Comparison of ENCODE assay signal across 1 cellular context in the genomic region with DNA sequence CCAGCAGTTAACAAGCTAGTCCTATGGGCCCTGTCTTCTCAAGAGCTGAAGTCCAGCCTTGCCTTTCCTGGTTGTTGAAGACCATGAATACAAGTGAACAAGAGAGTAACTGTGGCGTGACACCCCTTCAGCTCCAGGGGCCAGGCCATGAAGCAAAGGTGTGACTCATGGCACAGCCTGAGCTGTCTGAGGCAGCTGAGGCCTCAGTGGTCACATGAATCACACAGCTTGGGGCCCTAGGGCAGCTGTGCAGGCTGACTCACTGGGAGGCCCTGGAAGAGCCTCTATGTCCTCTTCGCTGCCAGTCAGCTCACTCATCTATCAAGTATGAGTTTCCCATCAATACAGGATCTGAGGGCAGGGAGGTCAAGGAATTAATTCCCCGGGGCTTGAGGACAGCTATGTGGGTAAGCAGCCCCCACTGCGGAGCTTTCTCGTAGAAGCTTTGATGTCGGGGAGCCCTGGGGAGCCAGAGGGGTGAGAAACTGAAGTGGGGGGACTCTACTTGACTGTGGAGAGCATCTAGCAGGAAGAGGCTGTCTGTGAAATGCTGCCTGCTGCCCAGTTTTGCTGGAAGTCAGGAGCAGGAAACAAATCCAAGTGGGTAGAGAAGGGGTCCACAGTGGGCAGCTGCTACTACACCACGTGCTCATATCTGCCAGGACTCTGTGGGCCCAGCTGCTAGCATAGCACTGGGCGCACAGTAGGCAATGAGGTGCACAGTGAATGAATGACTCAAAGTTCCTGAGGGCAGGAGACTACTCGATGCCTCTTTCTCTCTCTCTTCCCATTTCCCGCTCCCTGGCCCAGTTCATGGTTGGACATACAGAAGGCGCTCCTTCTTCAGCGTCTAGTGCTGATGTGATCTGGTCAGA.
TF ChIP-seq lines count a peak whose summit lies in the region.

No MANE protein-coding gene starts in this region.

TF ChIP-seq in HepG2, 621 proteins besides CTCF, POLR2A, EP300 and RAD21 (continued from another document and continues in another):
- TF ChIP-seq, protein P1, sequence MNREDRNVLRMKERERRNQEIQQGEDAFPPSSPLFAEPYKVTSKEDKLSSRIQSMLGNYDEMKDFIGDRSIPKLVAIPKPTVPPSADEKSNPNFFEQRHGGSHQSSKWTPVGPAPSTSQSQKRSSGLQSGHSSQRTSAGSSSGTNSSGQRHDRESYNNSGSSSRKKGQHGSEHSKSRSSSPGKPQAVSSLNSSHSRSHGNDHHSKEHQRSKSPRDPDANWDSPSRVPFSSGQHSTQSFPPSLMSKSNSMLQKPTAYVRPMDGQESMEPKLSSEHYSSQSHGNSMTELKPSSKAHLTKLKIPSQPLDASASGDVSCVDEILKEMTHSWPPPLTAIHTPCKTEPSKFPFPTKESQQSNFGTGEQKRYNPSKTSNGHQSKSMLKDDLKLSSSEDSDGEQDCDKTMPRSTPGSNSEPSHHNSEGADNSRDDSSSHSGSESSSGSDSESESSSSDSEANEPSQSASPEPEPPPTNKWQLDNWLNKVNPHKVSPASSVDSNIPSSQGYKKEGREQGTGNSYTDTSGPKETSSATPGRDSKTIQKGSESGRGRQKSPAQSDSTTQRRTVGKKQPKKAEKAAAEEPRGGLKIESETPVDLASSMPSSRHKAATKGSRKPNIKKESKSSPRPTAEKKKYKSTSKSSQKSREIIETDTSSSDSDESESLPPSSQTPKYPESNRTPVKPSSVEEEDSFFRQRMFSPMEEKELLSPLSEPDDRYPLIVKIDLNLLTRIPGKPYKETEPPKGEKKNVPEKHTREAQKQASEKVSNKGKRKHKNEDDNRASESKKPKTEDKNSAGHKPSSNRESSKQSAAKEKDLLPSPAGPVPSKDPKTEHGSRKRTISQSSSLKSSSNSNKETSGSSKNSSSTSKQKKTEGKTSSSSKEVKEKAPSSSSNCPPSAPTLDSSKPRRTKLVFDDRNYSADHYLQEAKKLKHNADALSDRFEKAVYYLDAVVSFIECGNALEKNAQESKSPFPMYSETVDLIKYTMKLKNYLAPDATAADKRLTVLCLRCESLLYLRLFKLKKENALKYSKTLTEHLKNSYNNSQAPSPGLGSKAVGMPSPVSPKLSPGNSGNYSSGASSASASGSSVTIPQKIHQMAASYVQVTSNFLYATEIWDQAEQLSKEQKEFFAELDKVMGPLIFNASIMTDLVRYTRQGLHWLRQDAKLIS (CRISPR knock-in tag; IDR thresholded peaks at IDR 0.05) = peak; percentile 52; the same call in 1 of the 2 replicates
- TF ChIP-seq HES4 (CRISPR knock-in tag; IDR thresholded peaks at IDR 0.05; ENCODE audit: borderline replicate concordance) (peak; percentile 11; the same call in 1 of the 2 replicates), CREBL2 (CRISPR knock-in tag; IDR thresholded peaks at IDR 0.05; ENCODE audit: borderline replicate concordance) (no peak), TMF1 (CRISPR knock-in tag; IDR thresholded peaks at IDR 0.05; ENCODE audit: low read depth) (no peak), RELA (CRISPR knock-in tag; IDR thresholded peaks at IDR 0.05) (0 out of 2 replicates have a peak, but pooled peaks have one; percentile 18), ARID2 (CRISPR knock-in tag; IDR thresholded peaks at IDR 0.05; ENCODE audit: borderline replicate concordance) (no peak), HNRNPUL1 (IDR thresholded peaks at IDR 0.05; ENCODE audit: low read depth, low read length) (no peak), ETV6 (CRISPR knock-in tag; conservative IDR thresholded peaks at IDR 0.05) (0 out of 2 replicates have a peak, but pooled peaks have one; percentile 16), SALL1 (CRISPR knock-in tag; IDR thresholded peaks at IDR 0.05) (peak; percentile 79; the same call in 1 of the 2 replicates), PHF8 (CRISPR knock-in tag; IDR thresholded peaks at IDR 0.05) (0 out of 2 replicates have a peak, but pooled peaks have one; percentile 21), RAD51 (IDR thresholded peaks at IDR 0.05; ENCODE audit: borderline replicate concordance) (no peak), TCF7L2 (IDR thresholded peaks at IDR 0.05; ENCODE audit: low read depth, low read length) (no peak), DPF2 (CRISPR knock-in tag; IDR thresholded peaks at IDR 0.05; ENCODE audit: borderline replicate concordance, low read depth) (no peak), ADNP (CRISPR knock-in tag; IDR thresholded peaks at IDR 0.05) (no peak; the same call in 1 of the 2 replicates), PPARG (CRISPR knock-in tag; conservative IDR thresholded peaks at IDR 0.05) (peak; percentile 32; the same call in 1 of the 2 replicates), ZNF615 (CRISPR knock-in tag; IDR thresholded peaks at IDR 0.05; ENCODE audit: borderline replicate concordance) (no peak), KLF9 (CRISPR knock-in tag; IDR thresholded peaks at IDR 0.05; ENCODE audit: low read depth) (no peak), ZNF432 (CRISPR knock-in tag; IDR thresholded peaks at IDR 0.05; ENCODE audit: borderline replicate concordance) (no peak), MEF2D (CRISPR knock-in tag; IDR thresholded peaks at IDR 0.05) (no peak), ZNF333 (CRISPR knock-in tag; IDR thresholded peaks at IDR 0.05; ENCODE audit: borderline replicate concordance) (no peak), SALL2 (CRISPR knock-in tag; IDR thresholded peaks at IDR 0.05) (no peak), NR2F1 (CRISPR knock-in tag; IDR thresholded peaks at IDR 0.05) (peak; percentile 76 to 86; a peak in 3 of 4 replicates), ZFYVE20 (CRISPR knock-in tag; IDR thresholded peaks at IDR 0.05; ENCODE audit: borderline replicate concordance, low read depth) (no peak), NONO (IDR thresholded peaks at IDR 0.05) (no peak), NONO (CRISPR knock-in tag; conservative IDR thresholded peaks at IDR 0.05) (0 out of 2 replicates have a peak, but pooled peaks have one; percentile 1), ZNF747 (CRISPR knock-in tag; IDR thresholded peaks at IDR 0.05; ENCODE audit: borderline replicate concordance) (no peak), PATZ1 (CRISPR knock-in tag; IDR thresholded peaks at IDR 0.05) (peak; percentile 16; the same call in 1 of the 2 replicates), NCOA1 (CRISPR knock-in tag; IDR thresholded peaks at IDR 0.05) (no peak), PAXIP1 (CRISPR knock-in tag; conservative IDR thresholded peaks at IDR 0.05) (peak; percentile 72), ZMYM2 (CRISPR knock-in tag; IDR thresholded peaks at IDR 0.05) (peak; percentile 31; the same call in 1 of the 2 replicates), AGO1 (IDR thresholded peaks at IDR 0.05; ENCODE audit: low read depth, low read length, poor library complexity, severe bottlenecking) (no peak), CENPX (CRISPR knock-in tag; IDR thresholded peaks at IDR 0.05) (no peak), STAG1 (CRISPR knock-in tag; IDR thresholded peaks at IDR 0.05) (no peak; the same call in 1 of the 2 replicates), TP53 (CRISPR knock-in tag; conservative IDR thresholded peaks at IDR 0.05) (no peak), ZNF224 (CRISPR knock-in tag; IDR thresholded peaks at IDR 0.05) (no peak), HBP1 (CRISPR knock-in tag; IDR thresholded peaks at IDR 0.05; ENCODE audit: low read depth) (no peak), JUND (CRISPR knock-in tag; IDR thresholded peaks at IDR 0.05) (peak; percentile 80), FOXK2 (IDR thresholded peaks at IDR 0.05) (no peak), ZNF503 (CRISPR knock-in tag; IDR thresholded peaks at IDR 0.05) (peak; percentile 57; the same call in 1 of the 2 replicates), ZNF343 (CRISPR knock-in tag; IDR thresholded peaks at IDR 0.05) (no peak), SPEN (CRISPR knock-in tag; IDR thresholded peaks at IDR 0.05; ENCODE audit: low read depth) (no peak), KLF6 (CRISPR knock-in tag; IDR thresholded peaks at IDR 0.05) (peak; percentile 27; the same call in 1 of the 2 replicates), ZNF256 (CRISPR knock-in tag; conservative IDR thresholded peaks at IDR 0.05) (no peak), ZNF33B (CRISPR knock-in tag; IDR thresholded peaks at IDR 0.05) (no peak), ZNF83 (CRISPR knock-in tag; IDR thresholded peaks at IDR 0.05; ENCODE audit: borderline replicate concordance) (no peak), SRSF9 (IDR thresholded peaks at IDR 0.05; ENCODE audit: borderline replicate concordance, insufficient read depth, low read depth, low read length, poor library complexity, severe bottlenecking) (no peak), ZNF230 (CRISPR knock-in tag; IDR thresholded peaks at IDR 0.05) (no peak)
- TF ChIP-seq, protein P2, sequence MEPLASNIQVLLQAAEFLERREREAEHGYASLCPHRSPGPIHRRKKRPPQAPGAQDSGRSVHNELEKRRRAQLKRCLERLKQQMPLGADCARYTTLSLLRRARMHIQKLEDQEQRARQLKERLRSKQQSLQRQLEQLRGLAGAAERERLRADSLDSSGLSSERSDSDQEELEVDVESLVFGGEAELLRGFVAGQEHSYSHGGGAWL (CRISPR knock-in tag; IDR thresholded peaks at IDR 0.05) = 0 out of 2 replicates have a peak, but pooled peaks have one; percentile 47
- TF ChIP-seq, protein P3, sequence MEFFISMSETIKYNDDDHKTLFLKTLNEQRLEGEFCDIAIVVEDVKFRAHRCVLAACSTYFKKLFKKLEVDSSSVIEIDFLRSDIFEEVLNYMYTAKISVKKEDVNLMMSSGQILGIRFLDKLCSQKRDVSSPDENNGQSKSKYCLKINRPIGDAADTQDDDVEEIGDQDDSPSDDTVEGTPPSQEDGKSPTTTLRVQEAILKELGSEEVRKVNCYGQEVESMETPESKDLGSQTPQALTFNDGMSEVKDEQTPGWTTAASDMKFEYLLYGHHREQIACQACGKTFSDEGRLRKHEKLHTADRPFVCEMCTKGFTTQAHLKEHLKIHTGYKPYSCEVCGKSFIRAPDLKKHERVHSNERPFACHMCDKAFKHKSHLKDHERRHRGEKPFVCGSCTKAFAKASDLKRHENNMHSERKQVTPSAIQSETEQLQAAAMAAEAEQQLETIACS (CRISPR knock-in tag; IDR thresholded peaks at IDR 0.05) = no peak
